Comparison of ENCODE assay signal across 10 cellular contexts in genomic region chr7:155372782-155373358, GRCh38.
A peak's percentile ranks its signal among the peaks of the same experiment; 100 is the strongest.
DNase-seq lines count a peak whose midpoint lies in the region; ATAC-seq and TF ChIP-seq lines count a peak whose summit lies in the region.
"Had no signal": no experiment of that assay in that cellular context is flagged by ENCODE, and none has a peak within 500 bp of the region (broad histone marks: within the 10 kb centered on the region; RNA-seq: fewer than 3 reads in every experiment).

No MANE protein-coding gene starts in this region.

- H3K4me1 Mint-ChIP-seq in activated naive CD4-positive, alpha-beta T cell treated with anti-CD3 and anti-CD28 coated beads, Interleukin-2, amount 10 ng/mL, durations not matched to agents 7 days and 5 days = peaks cover 29% of the 10 kb centered on the region
- peaks cover 32% of the 10 kb centered on the region for H3K4me1 Mint-ChIP-seq in activated CD4-positive, alpha-beta memory T cell treated with anti-CD3 and anti-CD28 coated beads for 36 hours (ENCODE audit: low read depth)

- H3K36me3 Mint-ChIP-seq in activated naive CD4-positive, alpha-beta T cell treated with anti-CD3 and anti-CD28 coated beads, Interleukin-2, amount 10 ng/mL, durations not matched to agents 7 days and 5 days = no peaks in the 10 kb centered on the region
- H3K36me3 Mint-ChIP-seq in activated CD4-positive, alpha-beta memory T cell treated with anti-CD3 and anti-CD28 coated beads for 36 hours = no peaks in the 10 kb centered on the region

- no peak for TF ChIP-seq CTCF in lower lobe of right lung (IDR thresholded peaks at IDR 0.05)
- TF ChIP-seq CTCF in thoracic aorta (IDR thresholded peaks at IDR 0.05) = no peak
- no peak for TF ChIP-seq CTCF in left lung (IDR thresholded peaks at IDR 0.05)
- TF ChIP-seq CTCF in dorsolateral prefrontal cortex (IDR thresholded peaks at IDR 0.05 in 54 of 56, conservative IDR thresholded peaks at IDR 0.05 in 2 of 56; ENCODE audit: low read depth in 1 of 56, partially characterized antibody in 56 of 56) = peak in 1 of 56 donors; percentile 2

- H3K36me3 ChIP-seq in lower lobe of right lung (no peaks in the 10 kb centered on the region), thoracic aorta (no peaks in the 10 kb centered on the region), left lung (no peaks in the 10 kb centered on the region)

- H3K27me3 ChIP-seq in lower lobe of right lung (ENCODE audit: low read depth) (peaks cover 90% of the 10 kb centered on the region), thoracic aorta (replicated peaks; ENCODE audit: insufficient read depth) (peaks cover 26% of the 10 kb centered on the region), left lung (peaks cover 86 to 95% of the 10 kb centered on the region in 2 donors), dorsolateral prefrontal cortex (peaks cover 34 to 81% (median 70%) of the 10 kb centered on the region in 45 donors)

- DNase-seq in activated naive CD4-positive, alpha-beta T cell treated with anti-CD3 and anti-CD28 coated beads, Interleukin-2, amount 10 ng/mL, durations not matched to agents 7 days and 5 days = no peak
- DNase-seq in activated naive CD4-positive, alpha-beta T cell (lab: John Stamatoyannopoulos, UW) = no peak
- no peak for DNase-seq in activated CD4-positive, alpha-beta memory T cell treated with anti-CD3 and anti-CD28 coated beads for 36 hours
- no peak for DNase-seq in lower lobe of right lung
- no peak for DNase-seq in thoracic aorta (ENCODE audit: low spot score)
- no peak for DNase-seq in left lung
- no peak for DNase-seq in dorsolateral prefrontal cortex
- no peak for DNase-seq in NCI-H2171 treated with DMSO at 0.1 percent for 48 hours (lab: John Stamatoyannopoulos, UW)
- DNase-seq: COR-L47 had no signal

- CTCF ChIA-PET in activated naive CD4-positive, alpha-beta T cell treated with anti-CD3 and anti-CD28 coated beads, Interleukin-2, amount 10 ng/mL, durations not matched to agents 7 days and 5 days (lab: Charles Lee) = interaction anchor here (1.3 kb wide), 1 partner anchor 445 kb away, joined by 5 read pairs; no protein-coding TSS in a partner anchor
- CTCF ChIA-PET in activated CD4-positive, alpha-beta memory T cell treated with anti-CD3 and anti-CD28 coated beads for 36 hours (lab: Charles Lee) = interaction anchor here (1.7 to 2.4 kb wide), 3 partner anchors 28 to 445 kb away, joined by 6 to 9 read pairs (median 7); no protein-coding TSS in a partner anchor

- peak overlapping the region; percentile 20 for H3K4me3 Mint-ChIP-seq in activated naive CD4-positive, alpha-beta T cell treated with anti-CD3 and anti-CD28 coated beads, Interleukin-2, amount 10 ng/mL, durations not matched to agents 7 days and 5 days
- H3K4me3 Mint-ChIP-seq in activated CD4-positive, alpha-beta memory T cell treated with anti-CD3 and anti-CD28 coated beads for 36 hours = no peak overlapping the region

- H3K27ac ChIP-seq in lower lobe of right lung (no peak overlapping the region), thoracic aorta (no peak overlapping the region), left lung (no peak overlapping the region), dorsolateral prefrontal cortex (no peak overlapping the region)

- H3K27me3 Mint-ChIP-seq in activated naive CD4-positive, alpha-beta T cell treated with anti-CD3 and anti-CD28 coated beads, Interleukin-2, amount 10 ng/mL, durations not matched to agents 7 days and 5 days = peaks cover 96% of the 10 kb centered on the region
- H3K27me3 Mint-ChIP-seq in activated CD4-positive, alpha-beta memory T cell treated with anti-CD3 and anti-CD28 coated beads for 36 hours = peaks cover 73% of the 10 kb centered on the region

- peak overlapping the region; percentile 77 for H3K27ac Mint-ChIP-seq in activated naive CD4-positive, alpha-beta T cell treated with anti-CD3 and anti-CD28 coated beads, Interleukin-2, amount 10 ng/mL, durations not matched to agents 7 days and 5 days
- H3K27ac Mint-ChIP-seq in activated CD4-positive, alpha-beta memory T cell treated with anti-CD3 and anti-CD28 coated beads for 36 hours = peak overlapping the region; percentile 15

- H3K9me3 Mint-ChIP-seq in activated naive CD4-positive, alpha-beta T cell treated with anti-CD3 and anti-CD28 coated beads, Interleukin-2, amount 10 ng/mL, durations not matched to agents 7 days and 5 days = no peaks in the 10 kb centered on the region
- H3K9me3 Mint-ChIP-seq in activated CD4-positive, alpha-beta memory T cell treated with anti-CD3 and anti-CD28 coated beads for 36 hours = no peaks in the 10 kb centered on the region

- ATAC-seq in lower lobe of right lung (no peak), thoracic aorta (ENCODE audit: insufficient number of reproducible peaks, low FRiP score, low read depth) (no peak), left lung (no peak)

- POLR2A ChIA-PET in activated CD4-positive, alpha-beta memory T cell treated with anti-CD3 and anti-CD28 coated beads for 36 hours (lab: Charles Lee) = interaction anchor here (1.3 kb wide), 1 partner anchor 166 kb away, joined by 3 read pairs; no protein-coding TSS in a partner anchor

- peaks cover 53% of the 10 kb centered on the region for H3K4me1 ChIP-seq in lower lobe of right lung
- peaks cover 20 to 44% of the 10 kb centered on the region in 2 donors for H3K4me1 ChIP-seq in thoracic aorta (ENCODE audit: control insufficient read depth in 1 of 2, low read depth in 2 of 2)
- peaks cover 22 to 48% of the 10 kb centered on the region in 2 donors for H3K4me1 ChIP-seq in left lung

- intact Hi-C loops in activated CD4-positive, alpha-beta memory T cell treated with anti-CD3 and anti-CD28 coated beads for 36 hours (cut with micrococcal nuclease) = loop anchor here (10.0 kb wide), 1 partner anchor 1632 kb away; no protein-coding TSS in a partner anchor
- intact Hi-C loops in lower lobe of right lung (cut with DNase I) = no loop called here
- intact Hi-C loops in left lung (cut with DNase I) = no loop called here
- intact Hi-C loops in dorsolateral prefrontal cortex (cut with DNase I) = no loop called here

- H3K9me3 ChIP-seq in lower lobe of right lung (no peaks in the 10 kb centered on the region), thoracic aorta (no peaks in the 10 kb centered on the region), left lung (no peaks in the 10 kb centered on the region)

- H3K4me3 ChIP-seq in lower lobe of right lung (peak overlapping the region; percentile 33), thoracic aorta (peak overlapping the region; percentile 68), left lung (peak overlapping the region in 1 of 2 donors; percentile 24), dorsolateral prefrontal cortex (peak overlapping the region in 22 of 59 donors; percentile 8 to 54 (median 33))
- H3K4me3 ChIP-seq: K562 had no signal
